ENCODE assay signal across 2 cellular contexts in genomic region chr4:55534306-55534705, GRCh38.
A peak's percentile ranks its signal among the peaks of the same experiment; 100 is the strongest.
TF ChIP-seq lines count a peak whose summit lies in the region.

No MANE protein-coding gene starts in this region.

TF ChIP-seq in HepG2, 621 proteins besides CTCF, POLR2A, EP300 and RAD21:
- TF ChIP-seq ZNF12 (CRISPR knock-in tag; IDR thresholded peaks at IDR 0.05): peak; percentile 92
- no peak for TF ChIP-seq ETV5 (CRISPR knock-in tag; IDR thresholded peaks at IDR 0.05; ENCODE audit: borderline replicate concordance)
TF ChIP-seq in HepG2: peak in this region for 1.

TF ChIP-seq in K562, 482 proteins besides CTCF, POLR2A, EP300 and RAD21:
- TF ChIP-seq ZNF316 (IDR thresholded peaks at IDR 0.05) (peak; percentile 69), CTBP1 (IDR thresholded peaks at IDR 0.05; ENCODE audit: borderline replicate concordance) (no peak), YY1 (IDR thresholded peaks at IDR 0.05; ENCODE audit: borderline replicate concordance in 1 of 3, control insufficient read depth in 1 of 3, extremely low read depth in 1 of 3, insufficient read depth in 3 of 3, insufficient read length in 1 of 3, insufficient replicate concordance in 2 of 3, low read depth in 1 of 3, low read length in 2 of 3) (no peak), MYBL2 (IDR thresholded peaks at IDR 0.05; ENCODE audit: low read depth) (no peak), MYBL2 (CRISPR knock-in tag; IDR thresholded peaks at IDR 0.05; ENCODE audit: borderline replicate concordance) (no peak), ZNF583 (CRISPR knock-in tag; IDR thresholded peaks at IDR 0.05) (no peak)
- TF ChIP-seq, protein P1, sequence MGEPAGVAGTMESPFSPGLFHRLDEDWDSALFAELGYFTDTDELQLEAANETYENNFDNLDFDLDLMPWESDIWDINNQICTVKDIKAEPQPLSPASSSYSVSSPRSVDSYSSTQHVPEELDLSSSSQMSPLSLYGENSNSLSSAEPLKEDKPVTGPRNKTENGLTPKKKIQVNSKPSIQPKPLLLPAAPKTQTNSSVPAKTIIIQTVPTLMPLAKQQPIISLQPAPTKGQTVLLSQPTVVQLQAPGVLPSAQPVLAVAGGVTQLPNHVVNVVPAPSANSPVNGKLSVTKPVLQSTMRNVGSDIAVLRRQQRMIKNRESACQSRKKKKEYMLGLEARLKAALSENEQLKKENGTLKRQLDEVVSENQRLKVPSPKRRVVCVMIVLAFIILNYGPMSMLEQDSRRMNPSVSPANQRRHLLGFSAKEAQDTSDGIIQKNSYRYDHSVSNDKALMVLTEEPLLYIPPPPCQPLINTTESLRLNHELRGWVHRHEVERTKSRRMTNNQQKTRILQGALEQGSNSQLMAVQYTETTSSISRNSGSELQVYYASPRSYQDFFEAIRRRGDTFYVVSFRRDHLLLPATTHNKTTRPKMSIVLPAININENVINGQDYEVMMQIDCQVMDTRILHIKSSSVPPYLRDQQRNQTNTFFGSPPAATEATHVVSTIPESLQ (CRISPR knock-in tag; IDR thresholded peaks at IDR 0.05): no peak
